1 cellular context compared by ENCODE assay signal in genomic region chr13:108878732-108879131, GRCh38.
TF ChIP-seq lines count a peak whose summit lies in the region.

No MANE protein-coding gene starts in this region.

TF ChIP-seq in HCT116, 20 proteins besides CTCF, POLR2A, EP300 and RAD21 (continued from another document):
- no peak for TF ChIP-seq ZNF274 (IDR thresholded peaks at IDR 0.05; ENCODE audit: low read depth, low read length)
